In the genomic region with DNA sequence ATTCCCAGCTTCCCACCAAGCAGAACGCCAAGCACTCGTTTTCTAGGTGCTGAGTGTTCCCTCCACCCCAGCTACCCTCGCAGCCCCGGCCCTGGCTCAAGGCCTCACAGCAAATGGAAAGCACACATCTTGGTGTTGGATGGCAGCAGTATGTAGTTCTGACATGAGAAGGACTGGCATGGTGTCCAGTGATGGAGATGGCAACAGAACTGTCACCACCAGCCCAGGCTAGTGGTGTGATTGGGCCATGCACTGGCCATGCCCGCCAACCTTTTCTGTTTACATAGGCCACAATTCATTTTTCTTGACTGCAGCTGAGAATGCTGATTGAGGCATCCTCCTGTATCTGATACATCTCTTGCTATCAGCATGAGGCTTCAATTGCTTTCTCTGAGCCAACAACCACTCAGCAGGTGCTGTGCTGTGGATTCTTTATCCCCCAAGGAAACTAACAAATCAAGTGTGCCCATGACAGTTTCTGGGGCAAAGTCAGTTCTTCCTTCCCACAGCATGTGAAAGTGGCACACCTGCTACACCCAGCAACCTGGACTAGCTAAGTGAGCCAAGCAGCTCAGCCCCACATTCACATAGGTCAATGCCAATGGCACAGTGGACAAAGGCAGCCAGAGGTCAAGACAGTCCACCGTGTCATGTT, we compare ENCODE assay signal across 17 cellular contexts. TPM values are rescaled to one million over a fixed set of nuclear protein-coding genes. Genes with fewer than 3 reads are reported as not detected.
DNase-seq lines count a peak whose midpoint lies in the region; ATAC-seq and TF ChIP-seq lines count a peak whose summit lies in the region.
"Had no signal": no experiment of that assay in that cellular context is flagged by ENCODE, and none has a peak within 500 bp of the region (broad histone marks: within the 10 kb centered on the region; RNA-seq: fewer than 3 reads in every experiment).

No MANE protein-coding gene starts in this region.

- 56% methylated on average over 6 of the region's 6 CpGs for WGBS in right cardiac atrium

- H3K4me1 ChIP-seq in right cardiac atrium (ENCODE audit: control insufficient read depth, insufficient read depth, low read length) (peaks cover 44% of the 10 kb centered on the region), ascending aorta (peaks cover 11 to 54% of the 10 kb centered on the region in 2 donors)

- no peaks in the 10 kb centered on the region for H3K27me3 ChIP-seq in right cardiac atrium (ENCODE audit: control insufficient read depth, insufficient read depth)
- no peaks in the 10 kb centered on the region for H3K27me3 ChIP-seq in ascending aorta

- H3K4me3 ChIP-seq in right cardiac atrium (ENCODE audit: low read length) (no peak overlapping the region), ascending aorta (peak overlapping the region in 1 of 2 donors; percentile 31)

- H3K27ac ChIP-seq in right cardiac atrium (ENCODE audit: low read length) (peak overlapping the region; percentile 64), ascending aorta (peak overlapping the region; percentile 59 to 94)

- peaks cover 39% of the 10 kb centered on the region in 2 donors for H3K36me3 ChIP-seq in ascending aorta

- no peak for TF ChIP-seq CTCF in ascending aorta (IDR thresholded peaks at IDR 0.05)

- ATAC-seq in right cardiac atrium (no peak), GM21515 (IDR thresholded peaks at IDR 0.05; ENCODE audit: unreplicated experiment) (no peak), GM21717 (IDR thresholded peaks at IDR 0.05; ENCODE audit: unreplicated experiment) (no peak)

- intact Hi-C loops in right cardiac atrium (cut with DNase I), result no loop called here
- intact Hi-C loops in cardiac septum (cut with DNase I), result loop anchor here (2.0 kb wide), 1 partner anchor 24 kb away; no protein-coding TSS in a partner anchor
- intact Hi-C loops in ascending aorta (cut with DNase I), result loop anchor here (10.0 kb wide), 2 partner anchors 270 to 440 kb away; a partner anchor contains a TSS

- DNase-seq in right cardiac atrium (no peak), cardiac septum (ENCODE audit: low spot score) (no peak), ascending aorta (ENCODE audit: low spot score in 2 of 2) (peak in 1 of 2 donors; percentile 60), myocyte (ENCODE audit: low read depth) (peak; percentile 35), HPDE6-E6E7 (ENCODE audit: extremely low spot score) (no peak), A172 (ENCODE audit: low spot score) (no peak)
- DNase-seq: activated CD4-positive, alpha-beta T cell treated with anti-CD3 and anti-CD28 coated beads, Interleukin-2, amount 50 U/mL, for 48 hours; DMS153; H7; NCI-H187; SHP77 treated with DMSO at 0.1 percent for 48 hours; stimulated activated CD4-positive, alpha-beta T cell treated with anti-CD3 and anti-CD28 coated beads, Interleukin-4, amount 100 ng/mL, for 24 hours had no signal

- no peaks in the 10 kb centered on the region for H3K9me3 ChIP-seq in right cardiac atrium (ENCODE audit: control insufficient read depth, low read length)
- H3K9me3 ChIP-seq in ascending aorta, result no peaks in the 10 kb centered on the region

RNA-seq across cellular contexts. Expression of a gene that starts 3.8 kb away (rescaled TPM):
- 100 to 1,000 TPM in 1 of 4 donors, 10 to 100 TPM in 3; 64.6 to 114 (median 66.8) TPM for total RNA-seq in right cardiac atrium
- polyA plus RNA-seq in right cardiac atrium, result 49.3 TPM
- 121 TPM for total RNA-seq in cardiac septum
- 83.2 TPM for total RNA-seq in ascending aorta
- total RNA-seq in myocyte, result 85.9 and 98.3 TPM in 2 replicates
- polyA plus RNA-seq in myocyte (2012), result 151 TPM
- total RNA-seq in A172 (2014; rRNA removed; shearing (Covaris generic)), result 25.1 and 26.6 TPM in 2 replicates

RNA-seq across cellular contexts. Expression of a gene that starts 15.7 kb away (rescaled TPM):
- total RNA-seq in right cardiac atrium, result not detected
- not detected for polyA plus RNA-seq in right cardiac atrium
- not detected for total RNA-seq in cardiac septum
- total RNA-seq in ascending aorta, result not detected
- not detected in 2 replicates for total RNA-seq in myocyte
- polyA plus RNA-seq in myocyte (2012), result not detected
- not detected in 2 replicates for total RNA-seq in A172 (2014; rRNA removed; shearing (Covaris generic))
- total RNA-seq: activated T-helper 2 cell treated with anti-CD3 and anti-CD28 coated beads, Interferon-gamma antibody, Interleukin-2, Interleukin-4, amounts not matched to agents 10 μg/mL and 5 μg/mL and 100 μg/mL, durations not matched to agents 14 hours and 24 hours and 36 hours; sciatic nerve had no signal
- polyA plus RNA-seq: neural cell had no signal

RNA-seq across cellular contexts. Expression of a gene that starts 20.7 kb away (rescaled TPM):
- total RNA-seq in right cardiac atrium, result 10 to 100 TPM; 15.0 to 27.0 (median 16.1) TPM
- 17.4 TPM for polyA plus RNA-seq in right cardiac atrium
- 29.8 TPM for total RNA-seq in cardiac septum
- 6.6 TPM for total RNA-seq in ascending aorta
- total RNA-seq in myocyte, result 15.3 and 25.1 TPM in 2 replicates
- 35.4 TPM for polyA plus RNA-seq in myocyte (2012)
- 4.9 and 16.7 TPM in 2 replicates for total RNA-seq in A172 (2014; rRNA removed; shearing (Covaris generic))

RNA-seq across cellular contexts. Expression of a gene that starts 28.0 kb away (rescaled TPM):
- total RNA-seq in right cardiac atrium (10 to 100 TPM; 49.1 to 64.0 (median 58.5) TPM), cardiac septum (66.1 TPM), ascending aorta (13.9 TPM), myocyte (23.4 and 39.3 TPM in 2 replicates)
- polyA plus RNA-seq in right cardiac atrium, result 92.8 TPM
- 78.5 TPM for polyA plus RNA-seq in myocyte (2012)
- total RNA-seq in A172 (2014; rRNA removed; shearing (Covaris generic)), result 27.9 and 28.8 TPM in 2 replicates

RNA-seq across cellular contexts. Expression of a gene that starts 32.9 kb away (rescaled TPM):
- total RNA-seq in right cardiac atrium (under 1 TPM in 3 of 4 donors, not detected in 1; 0.37 to 0.94 (median 0.42) TPM), cardiac septum (not detected), ascending aorta (0.43 TPM), myocyte (0.42 and 1.3 TPM in 2 replicates)
- polyA plus RNA-seq in right cardiac atrium, result 0.66 TPM
- polyA plus RNA-seq in myocyte (2012), result 1.5 TPM
- total RNA-seq in A172 (2014; rRNA removed; shearing (Covaris generic)), result 0.33 and 0.96 TPM in 2 replicates

Comparison
In these comparisons a context has a peak if more than half of its experiments do, and no peak if none do; other contexts are left out.
1. intact Hi-C loops: an anchor here in cardiac septum (2.0 kb wide) and ascending aorta (10.0 kb wide); none called in right cardiac atrium.